In the genomic region with DNA sequence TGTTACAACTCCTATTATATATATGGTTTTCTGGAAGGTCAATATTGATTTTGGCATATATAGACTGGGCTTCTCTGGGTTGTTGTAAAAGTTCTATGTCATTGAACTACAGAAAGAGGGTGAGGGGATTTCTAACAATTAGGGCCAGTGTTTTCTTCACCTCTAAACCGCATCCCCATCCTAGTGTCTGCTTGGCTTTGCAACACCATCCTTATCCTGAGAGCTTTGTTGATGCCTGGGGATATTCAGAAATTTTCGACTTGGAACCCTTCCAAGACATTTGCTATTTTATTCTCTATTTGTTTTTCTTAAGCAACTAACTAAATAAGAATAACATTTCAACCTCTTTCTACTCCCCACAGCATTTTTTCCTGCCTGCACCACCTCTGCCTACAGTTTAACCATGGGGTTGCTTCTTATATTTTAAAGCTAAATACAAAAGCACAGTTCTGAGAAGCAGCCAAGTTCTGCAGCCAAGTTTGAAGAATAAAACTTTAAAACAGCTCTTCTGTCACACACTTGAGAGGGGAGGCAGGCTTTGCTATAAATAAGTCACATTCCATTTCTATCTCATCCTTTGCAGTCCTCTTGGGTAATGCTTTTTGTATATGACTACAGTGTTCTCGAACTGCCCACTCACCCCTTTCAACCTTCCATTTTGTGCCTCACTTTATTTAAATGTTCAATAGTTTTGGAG, we compare ENCODE assay signal across 1 cellular context.
TF ChIP-seq lines count a peak whose summit lies in the region.

No MANE protein-coding gene starts in this region.

TF ChIP-seq in GM12878, 131 proteins besides CTCF, POLR2A, EP300 and RAD21:
- TF ChIP-seq ZNF384 (IDR thresholded peaks at IDR 0.05; ENCODE audit: borderline replicate concordance, low read depth, low read length) (no peak), TBL1XR1 (IDR thresholded peaks at IDR 0.05; ENCODE audit: low read depth, low read length) (no peak), SMARCA5 (IDR thresholded peaks at IDR 0.05) (no peak), MTA2 (IDR thresholded peaks at IDR 0.05; ENCODE audit: low read depth) (no peak), ZNF207 (IDR thresholded peaks at IDR 0.05; ENCODE audit: borderline replicate concordance) (no peak), FOXK2 (IDR thresholded peaks at IDR 0.05) (no peak), ZSCAN29 (IDR thresholded peaks at IDR 0.05) (no peak), DPF2 (IDR thresholded peaks at IDR 0.05) (no peak), SREBF1 (IDR thresholded peaks at IDR 0.05; ENCODE audit: low read length) (no peak), BMI1 (IDR thresholded peaks at IDR 0.05; ENCODE audit: borderline replicate concordance) (no peak)
- TF ChIP-seq, protein P1, sequence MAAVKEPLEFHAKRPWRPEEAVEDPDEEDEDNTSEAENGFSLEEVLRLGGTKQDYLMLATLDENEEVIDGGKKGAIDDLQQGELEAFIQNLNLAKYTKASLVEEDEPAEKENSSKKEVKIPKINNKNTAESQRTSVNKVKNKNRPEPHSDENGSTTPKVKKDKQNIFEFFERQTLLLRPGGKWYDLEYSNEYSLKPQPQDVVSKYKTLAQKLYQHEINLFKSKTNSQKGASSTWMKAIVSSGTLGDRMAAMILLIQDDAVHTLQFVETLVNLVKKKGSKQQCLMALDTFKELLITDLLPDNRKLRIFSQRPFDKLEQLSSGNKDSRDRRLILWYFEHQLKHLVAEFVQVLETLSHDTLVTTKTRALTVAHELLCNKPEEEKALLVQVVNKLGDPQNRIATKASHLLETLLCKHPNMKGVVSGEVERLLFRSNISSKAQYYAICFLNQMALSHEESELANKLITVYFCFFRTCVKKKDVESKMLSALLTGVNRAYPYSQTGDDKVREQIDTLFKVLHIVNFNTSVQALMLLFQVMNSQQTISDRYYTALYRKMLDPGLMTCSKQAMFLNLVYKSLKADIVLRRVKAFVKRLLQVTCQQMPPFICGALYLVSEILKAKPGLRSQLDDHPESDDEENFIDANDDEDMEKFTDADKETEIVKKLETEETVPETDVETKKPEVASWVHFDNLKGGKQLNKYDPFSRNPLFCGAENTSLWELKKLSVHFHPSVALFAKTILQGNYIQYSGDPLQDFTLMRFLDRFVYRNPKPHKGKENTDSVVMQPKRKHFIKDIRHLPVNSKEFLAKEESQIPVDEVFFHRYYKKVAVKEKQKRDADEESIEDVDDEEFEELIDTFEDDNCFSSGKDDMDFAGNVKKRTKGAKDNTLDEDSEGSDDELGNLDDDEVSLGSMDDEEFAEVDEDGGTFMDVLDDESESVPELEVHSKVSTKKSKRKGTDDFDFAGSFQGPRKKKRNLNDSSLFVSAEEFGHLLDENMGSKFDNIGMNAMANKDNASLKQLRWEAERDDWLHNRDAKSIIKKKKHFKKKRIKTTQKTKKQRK (IDR thresholded peaks at IDR 0.05; ENCODE audit: low read depth, low read length), result no peak
- TF ChIP-seq, protein P2, sequence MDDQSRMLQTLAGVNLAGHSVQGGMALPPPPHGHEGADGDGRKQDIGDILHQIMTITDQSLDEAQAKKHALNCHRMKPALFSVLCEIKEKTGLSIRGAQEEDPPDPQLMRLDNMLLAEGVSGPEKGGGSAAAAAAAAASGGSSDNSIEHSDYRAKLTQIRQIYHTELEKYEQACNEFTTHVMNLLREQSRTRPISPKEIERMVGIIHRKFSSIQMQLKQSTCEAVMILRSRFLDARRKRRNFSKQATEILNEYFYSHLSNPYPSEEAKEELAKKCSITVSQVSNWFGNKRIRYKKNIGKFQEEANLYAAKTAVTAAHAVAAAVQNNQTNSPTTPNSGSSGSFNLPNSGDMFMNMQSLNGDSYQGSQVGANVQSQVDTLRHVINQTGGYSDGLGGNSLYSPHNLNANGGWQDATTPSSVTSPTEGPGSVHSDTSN (IDR thresholded peaks at IDR 0.05; ENCODE audit: insufficient replicate concordance, low read depth, low read length), result no peak
